In genomic region chr3:13347390-13347966, GRCh38 we compare ENCODE assay signal across 11 cellular contexts.
DNase-seq lines count a peak whose midpoint lies in the region; ATAC-seq and TF ChIP-seq lines count a peak whose summit lies in the region.
"Had no signal": no experiment of that assay in that cellular context is flagged by ENCODE, and none has a peak within 500 bp of the region (broad histone marks: within the 10 kb centered on the region; RNA-seq: fewer than 3 reads in every experiment).

No MANE protein-coding gene starts in this region.

- H3K27ac Mint-ChIP-seq in CD4-positive, alpha-beta T cell: peak overlapping the region; percentile 85
- peak overlapping the region; percentile 76 to 96 (median 91) for H3K27ac Mint-ChIP-seq in naive thymus-derived CD4-positive, alpha-beta T cell

- WGBS in HUES64: 25% methylated on average over 15 of the region's 15 CpGs

- ATAC-seq in CD4-positive, alpha-beta T cell (ENCODE audit: poor library complexity): no peak
- no peak for ATAC-seq in naive thymus-derived CD4-positive, alpha-beta T cell
- ATAC-seq in HG03520 (IDR thresholded peaks at IDR 0.05; ENCODE audit: unreplicated experiment) (no peak), GM18517 (IDR thresholded peaks at IDR 0.05; ENCODE audit: unreplicated experiment) (no peak), GM19395 (IDR thresholded peaks at IDR 0.05; ENCODE audit: unreplicated experiment) (no peak)

- POLR2A ChIA-PET in CD4-positive, alpha-beta T cell (lab: Charles Lee): interaction anchor here (1.0 to 4.9 kb wide), 9 partner anchors 11 to 1304 kb away, joined by 3 to 73 read pairs (median 7); partner anchors contain the start of genes CCDC174, HDAC11 and NUP210
- POLR2A ChIA-PET in naive thymus-derived CD4-positive, alpha-beta T cell (lab: Charles Lee): interaction anchor here (0.6 to 11.6 kb wide), 8 partner anchors 10 to 516 kb away, joined by 3 to 125 read pairs (median 8); partner anchors contain the start of genes HDAC11 and NUP210

- H3K36me3 ChIP-seq in HUES64 (ENCODE audit: insufficient read depth, low read length) (peaks cover 16% of the 10 kb centered on the region), MG63 (no peaks in the 10 kb centered on the region)
- peaks cover 10 to 49% (median 11%) of the 10 kb centered on the region in 3 experiments for H3K36me3 ChIP-seq in naive thymus-derived CD4-positive, alpha-beta T cell (ENCODE audit: control insufficient read depth in 2 of 3, insufficient read depth in 3 of 3, low read length in 3 of 3)

- peak overlapping the region; percentile 54 for H3K27ac ChIP-seq in CD4-positive, alpha-beta T cell (ENCODE audit: low read depth, low read length)
- peak overlapping the region; percentile 87 for H3K27ac ChIP-seq in HUES64 (ENCODE audit: low read depth, low read length)
- peak overlapping the region; percentile 68 for H3K27ac ChIP-seq in naive thymus-derived CD4-positive, alpha-beta T cell (ENCODE audit: low read depth, low read length)
- H3K27ac ChIP-seq: RWPE1 had no signal

- H3K27me3 Mint-ChIP-seq in CD4-positive, alpha-beta T cell: no peaks in the 10 kb centered on the region
- no peaks in the 10 kb centered on the region for H3K27me3 Mint-ChIP-seq in naive thymus-derived CD4-positive, alpha-beta T cell

- H3K27me3 ChIP-seq in CD4-positive, alpha-beta T cell (ENCODE audit: control insufficient read depth, insufficient read depth, low read length): no peaks in the 10 kb centered on the region
- H3K27me3 ChIP-seq in HUES64 (ENCODE audit: insufficient read depth, low read length) (no peaks in the 10 kb centered on the region), MG63 (no peaks in the 10 kb centered on the region)
- H3K27me3 ChIP-seq in naive thymus-derived CD4-positive, alpha-beta T cell (ENCODE audit: control insufficient read depth in 2 of 2, insufficient read depth in 2 of 2, low read length in 2 of 2): no peaks in the 10 kb centered on the region

- CTCF ChIA-PET in CD4-positive, alpha-beta T cell (lab: Charles Lee): interaction anchor here (1.5 to 2.2 kb wide), 2 partner anchors 11 to 44 kb away, joined by 7 to 8 read pairs; no protein-coding TSS in a partner anchor
- CTCF ChIA-PET in naive thymus-derived CD4-positive, alpha-beta T cell (lab: Charles Lee): interaction anchor here (0.9 to 11.7 kb wide), 9 partner anchors 9 to 107 kb away, joined by 3 to 147 read pairs (median 4); no protein-coding TSS in a partner anchor

- H3K9me3 Mint-ChIP-seq in CD4-positive, alpha-beta T cell: no peaks in the 10 kb centered on the region
- peaks cover 0 to 4% (median 0%) of the 10 kb centered on the region in 11 donors for H3K9me3 Mint-ChIP-seq in naive thymus-derived CD4-positive, alpha-beta T cell

- TF ChIP-seq CTCF in CD4-positive, alpha-beta T cell (IDR thresholded peaks at IDR 0.05): no peak
- TF ChIP-seq CTCF in choroid plexus epithelial cell (conservative IDR thresholded peaks at IDR 0.05; ENCODE audit: low read depth, low read length): no peak

- H3K4me1 ChIP-seq in HUES64 (ENCODE audit: insufficient read depth, low read length): peaks cover 52% of the 10 kb centered on the region
- H3K4me1 ChIP-seq in naive thymus-derived CD4-positive, alpha-beta T cell (ENCODE audit: control insufficient read depth in 2 of 2, insufficient read depth in 2 of 2, low read length in 2 of 2): peaks cover 19 to 44% of the 10 kb centered on the region in 2 donors

- DNase-seq in CD4-positive, alpha-beta T cell: no peak
- DNase-seq in choroid plexus epithelial cell (ENCODE audit: low read depth) (peak; percentile 56), MG63 (no peak)
- no peak for DNase-seq in naive thymus-derived CD4-positive, alpha-beta T cell
- DNase-seq: activated CD4-positive, alpha-beta T cell treated with anti-CD3 and anti-CD28 coated beads, Interleukin-2, amount 50 U/mL, for 1 hour; NCI-H1436 treated with DMSO at 0.1 percent for 48 hours had no signal

- peak overlapping the region; percentile 56 for H3K9ac ChIP-seq in HUES64 (ENCODE audit: low read depth, low read length)

- no peaks in the 10 kb centered on the region for H3K9me3 ChIP-seq in CD4-positive, alpha-beta T cell (ENCODE audit: control insufficient read depth, low read length)
- H3K9me3 ChIP-seq in HUES64 (ENCODE audit: insufficient read depth, low read depth, low read length) (no peaks in the 10 kb centered on the region), MG63 (no peaks in the 10 kb centered on the region)
- no peaks in the 10 kb centered on the region for H3K9me3 ChIP-seq in naive thymus-derived CD4-positive, alpha-beta T cell (ENCODE audit: control insufficient read depth in 2 of 3, low read length in 3 of 3)

- H3K4me3 ChIP-seq in HUES64 (ENCODE audit: low read length): 0 out of 2 replicates have a peak overlapping the region, but pooled peaks have one; percentile 1
- H3K4me3 ChIP-seq in choroid plexus epithelial cell (ENCODE audit: low read depth, low read length): no peak overlapping the region
- H3K4me3 ChIP-seq in naive thymus-derived CD4-positive, alpha-beta T cell (ENCODE audit: low read length): peak overlapping the region; percentile 33
- H3K4me3 ChIP-seq in MG63: no peak overlapping the region

- intact Hi-C loops in CD4-positive, alpha-beta T cell (cut with DNase I, micrococcal nuclease): loop anchor here (2.0 to 10.0 kb wide), 3 partner anchors 73 to 527 kb away; partner anchors contain the start of gene NUP210 (in 1 of the 2)
- intact Hi-C loops in naive thymus-derived CD4-positive, alpha-beta T cell (cut with micrococcal nuclease): loop anchor here (2.0 to 10.0 kb wide), 8 partner anchors 43 to 1600 kb away; partner anchors contain the start of genes MKRN2 (in 1 of the 2), NR2C2 (in 1 of the 2), NUP210 (in 1 of the 2) and WNT7A (in 1 of the 2)

- H3K36me3 Mint-ChIP-seq in CD4-positive, alpha-beta T cell (ENCODE audit: low read depth): peaks cover 75% of the 10 kb centered on the region
- peaks cover 5 to 42% (median 35%) of the 10 kb centered on the region in 5 donors for H3K36me3 Mint-ChIP-seq in naive thymus-derived CD4-positive, alpha-beta T cell

- H3K4me1 Mint-ChIP-seq in CD4-positive, alpha-beta T cell (ENCODE audit: low read depth): peaks cover 54% of the 10 kb centered on the region
- H3K4me1 Mint-ChIP-seq in naive thymus-derived CD4-positive, alpha-beta T cell: peaks cover 42 to 65% (median 57%) of the 10 kb centered on the region in 7 donors

- peak overlapping the region; percentile 68 for H3K4me3 Mint-ChIP-seq in CD4-positive, alpha-beta T cell
- H3K4me3 Mint-ChIP-seq in naive thymus-derived CD4-positive, alpha-beta T cell: peak overlapping the region in 8 of 10 donors; percentile 57 to 84 (median 76)

Comparison
In these comparisons a context has a peak if more than half of its experiments do, and no peak if none do; other contexts are left out.
1. H3K4me3 ChIP-seq: peak in HUES64 (single experiment) and naive thymus-derived CD4-positive, alpha-beta T cell (single experiment); none in choroid plexus epithelial cell (single experiment) and MG63 (single experiment).
2. Peak in every context shown above with its lines, with median percentiles within 50 percentile points of each other: H3K27ac ChIP-seq.